20 cellular contexts compared by ENCODE assay signal in the genomic region with DNA sequence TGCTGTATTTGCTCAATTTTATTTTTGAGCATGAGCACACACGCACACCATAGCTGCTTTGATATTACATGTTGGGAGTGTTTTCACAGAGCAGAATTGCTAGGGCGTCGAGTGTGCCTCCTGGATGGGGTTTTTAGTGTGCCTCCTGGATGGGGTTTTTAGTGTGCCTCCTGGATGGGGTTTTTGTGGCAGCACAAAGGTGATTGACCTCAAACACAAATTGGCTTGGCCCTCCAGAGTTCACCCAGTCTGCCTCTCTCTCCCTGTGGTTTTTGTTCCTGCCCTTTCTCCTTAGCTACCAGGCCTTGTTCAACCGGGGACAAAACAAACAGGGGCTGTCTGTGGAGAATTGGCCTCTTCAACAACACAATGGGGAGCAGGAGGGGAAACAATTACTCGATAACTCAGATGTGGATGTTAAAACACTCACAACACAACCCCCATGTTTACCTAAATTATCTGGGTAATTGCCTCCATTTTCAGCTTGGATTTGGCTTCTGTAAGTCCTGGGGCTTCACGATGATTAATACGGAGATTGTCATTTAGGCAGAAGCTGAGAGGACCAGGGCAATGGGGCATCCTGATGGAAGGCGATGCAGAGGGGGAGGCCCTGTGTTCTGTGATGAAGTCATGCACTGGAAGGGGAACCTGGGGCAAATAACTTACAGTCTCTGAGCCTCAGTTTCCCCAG. TPM values are rescaled to one million over a fixed set of nuclear protein-coding genes. Genes with fewer than 3 reads are reported as not detected.
A peak's percentile ranks its signal among the peaks of the same experiment; 100 is the strongest.
DNase-seq lines count a peak whose midpoint lies in the region; ATAC-seq and TF ChIP-seq lines count a peak whose summit lies in the region.
"Had no signal": no experiment of that assay in that cellular context is flagged by ENCODE, and none has a peak within 500 bp of the region (broad histone marks: within the 10 kb centered on the region; RNA-seq: fewer than 3 reads in every experiment).

No MANE protein-coding gene starts in this region.

- H3F3A ChIP-seq in neural progenitor cell (ENCODE audit: low read depth), result peaks cover 26% of the 10 kb centered on the region

- ATAC-seq in left ventricle myocardium superior, result no peak
- ATAC-seq: left cardiac atrium; right cardiac atrium; stimulated activated naive CD8-positive, alpha-beta T cell treated with anti-CD3 and anti-CD28 coated beads, Interleukin-15, Interleukin-2, amounts not matched to agents 100 U/mL and 50 U/mL, for 24 hours had no signal

- peaks cover 57% of the 10 kb centered on the region for H3K27me3 ChIP-seq in neural progenitor cell

- H3K9me3 ChIP-seq in neural progenitor cell (ENCODE audit: low read depth), result no peaks in the 10 kb centered on the region
- H3K9me3 ChIP-seq: transverse colon had no signal

- peaks cover 11% of the 10 kb centered on the region for H4K20me1 ChIP-seq in neural progenitor cell (ENCODE audit: low read depth)

- H3K9me3 Mint-ChIP-seq in neural progenitor cell (no peaks in the 10 kb centered on the region), osteocyte (ENCODE audit: unreplicated experiment) (no peaks in the 10 kb centered on the region)
- H3K9me3 Mint-ChIP-seq in activated CD4-positive, alpha-beta T cell treated with anti-CD3 and anti-CD28 coated beads, Interleukin-2, amount 10 ng/mL, durations not matched to agents 7 days and 5 days, result no peaks in the 10 kb centered on the region
- H3K9me3 Mint-ChIP-seq: activated CD4-positive, alpha-beta memory T cell treated with anti-CD3 and anti-CD28 coated beads for 36 hours; activated naive CD4-positive, alpha-beta T cell treated with anti-CD3 and anti-CD28 coated beads, Interleukin-2, amount 50 U/mL, for 24 hours; activated T-cell treated with anti-CD3 and anti-CD28 coated beads, Interleukin-2, amount 50 U/mL, for 24 hours; CD4-positive, alpha-beta T cell had no signal

- no peak overlapping the region for H3K9ac ChIP-seq in neural progenitor cell

- no peak overlapping the region for H2AFZ ChIP-seq in neural progenitor cell (replicated peaks)

- H3K79me2 ChIP-seq in neural progenitor cell (ENCODE audit: low read depth), result no peaks in the 10 kb centered on the region

- H3K27ac ChIP-seq in VCaP (peak overlapping the region; percentile 83), neural progenitor cell (no peak overlapping the region)
- H3K27ac ChIP-seq: transverse colon had no signal

- CTCF ChIA-PET in activated CD4-positive, alpha-beta T cell treated with anti-CD3 and anti-CD28 coated beads, Interleukin-2, amount 10 ng/mL, durations not matched to agents 7 days and 5 days (lab: Charles Lee), result no interaction called here

- peaks cover 20% of the 10 kb centered on the region for H3K4me1 ChIP-seq in neural progenitor cell
- H3K4me1 ChIP-seq: transverse colon had no signal

- H3K27me3 Mint-ChIP-seq in neural progenitor cell (ENCODE audit: insufficient read depth, low read depth) (peaks cover 19% of the 10 kb centered on the region), osteocyte (ENCODE audit: unreplicated experiment) (no peaks in the 10 kb centered on the region)
- no peaks in the 10 kb centered on the region for H3K27me3 Mint-ChIP-seq in activated CD4-positive, alpha-beta T cell treated with anti-CD3 and anti-CD28 coated beads, Interleukin-2, amount 10 ng/mL, durations not matched to agents 7 days and 5 days

- DNase-seq in DMS153 (lab: John Stamatoyannopoulos, UW) (peak; percentile 92), NCI-H1105 (lab: John Stamatoyannopoulos, UW) (peak; percentile 65), neural progenitor cell (ENCODE audit: low spot score) (peak; percentile 43), left ventricle myocardium superior (no peak), NCI-H2081 treated with DMSO at 0.1 percent for 48 hours (lab: John Stamatoyannopoulos, UW) (no peak), osteocyte (ENCODE audit: extremely low spot score, unreplicated experiment) (no peak)
- DNase-seq in activated CD4-positive, alpha-beta T cell treated with anti-CD3 and anti-CD28 coated beads, Interleukin-2, amount 10 ng/mL, durations not matched to agents 7 days and 5 days, result no peak
- DNase-seq: activated CD4-positive, alpha-beta memory T cell treated with anti-CD3 and anti-CD28 coated beads for 36 hours; activated T-cell treated with anti-CD3 and anti-CD28 coated beads, Interleukin-2, amount 50 U/mL, for 24 hours; CD4-positive, alpha-beta T cell; DND-41; foreskin fibroblast; GOT3; left cardiac atrium; right cardiac atrium; stimulated activated naive CD8-positive, alpha-beta T cell treated with anti-CD3 and anti-CD28 coated beads, Interleukin-15, Interleukin-2, amounts not matched to agents 100 U/mL and 50 U/mL, for 24 hours; T-helper 1 cell; transverse colon had no signal

- H3K36me3 Mint-ChIP-seq in neural progenitor cell (no peaks in the 10 kb centered on the region), osteocyte (ENCODE audit: unreplicated experiment) (no peaks in the 10 kb centered on the region)
- H3K36me3 Mint-ChIP-seq in activated CD4-positive, alpha-beta T cell treated with anti-CD3 and anti-CD28 coated beads, Interleukin-2, amount 10 ng/mL, durations not matched to agents 7 days and 5 days (ENCODE audit: low read depth), result no peaks in the 10 kb centered on the region
- H3K36me3 Mint-ChIP-seq: activated CD4-positive, alpha-beta memory T cell treated with anti-CD3 and anti-CD28 coated beads for 36 hours; activated naive CD4-positive, alpha-beta T cell treated with anti-CD3 and anti-CD28 coated beads, Interleukin-2, amount 50 U/mL, for 24 hours had no signal

- TF ChIP-seq CTCF in VCaP (conservative IDR thresholded peaks at IDR 0.05), result no peak
- no peak for TF ChIP-seq CTCF in neural progenitor cell (IDR thresholded peaks at IDR 0.05)
- TF ChIP-seq CTCF in osteocyte (IDR thresholded peaks at IDR 0.05), result no peak

- no peaks in the 10 kb centered on the region for H3K36me3 ChIP-seq in neural progenitor cell
- H3K36me3 ChIP-seq: transverse colon had no signal

- no peak overlapping the region for H3K27ac Mint-ChIP-seq in neural progenitor cell
- no peak overlapping the region for H3K27ac Mint-ChIP-seq in osteocyte (ENCODE audit: unreplicated experiment)
- H3K27ac Mint-ChIP-seq in activated CD4-positive, alpha-beta T cell treated with anti-CD3 and anti-CD28 coated beads, Interleukin-2, amount 10 ng/mL, durations not matched to agents 7 days and 5 days, result no peak overlapping the region
- H3K27ac Mint-ChIP-seq: activated CD4-positive, alpha-beta memory T cell treated with anti-CD3 and anti-CD28 coated beads for 36 hours; activated naive CD4-positive, alpha-beta T cell treated with anti-CD3 and anti-CD28 coated beads, Interleukin-2, amount 50 U/mL, for 24 hours; activated T-cell treated with anti-CD3 and anti-CD28 coated beads, Interleukin-2, amount 50 U/mL, for 24 hours; CD4-positive, alpha-beta T cell had no signal

- POLR2A ChIA-PET in activated CD4-positive, alpha-beta T cell treated with anti-CD3 and anti-CD28 coated beads, Interleukin-2, amount 10 ng/mL, durations not matched to agents 7 days and 5 days (lab: Charles Lee), result no interaction called here

- H3K4me1 Mint-ChIP-seq in neural progenitor cell, result peaks cover 23% of the 10 kb centered on the region
- no peaks in the 10 kb centered on the region for H3K4me1 Mint-ChIP-seq in osteocyte (ENCODE audit: unreplicated experiment)
- H3K4me1 Mint-ChIP-seq in activated CD4-positive, alpha-beta T cell treated with anti-CD3 and anti-CD28 coated beads, Interleukin-2, amount 10 ng/mL, durations not matched to agents 7 days and 5 days, result no peaks in the 10 kb centered on the region
- H3K4me1 Mint-ChIP-seq: activated naive CD4-positive, alpha-beta T cell treated with anti-CD3 and anti-CD28 coated beads, Interleukin-2, amount 50 U/mL, for 24 hours had no signal

- H3K4me3 ChIP-seq in neural progenitor cell, result no peak overlapping the region
- H3K4me3 ChIP-seq: transverse colon had no signal

- H3K4me3 Mint-ChIP-seq in neural progenitor cell (no peak overlapping the region), osteocyte (ENCODE audit: unreplicated experiment) (no peak overlapping the region)
- H3K4me3 Mint-ChIP-seq in activated CD4-positive, alpha-beta T cell treated with anti-CD3 and anti-CD28 coated beads, Interleukin-2, amount 10 ng/mL, durations not matched to agents 7 days and 5 days, result no peak overlapping the region
- H3K4me3 Mint-ChIP-seq: activated CD4-positive, alpha-beta memory T cell treated with anti-CD3 and anti-CD28 coated beads for 36 hours; activated naive CD4-positive, alpha-beta T cell treated with anti-CD3 and anti-CD28 coated beads, Interleukin-2, amount 50 U/mL, for 24 hours; activated T-cell treated with anti-CD3 and anti-CD28 coated beads, Interleukin-2, amount 50 U/mL, for 24 hours; CD4-positive, alpha-beta T cell had no signal

- intact Hi-C loops in left ventricle myocardium superior (cut with micrococcal nuclease), result no loop called here

- peak overlapping the region; percentile 0 for H3K4me2 ChIP-seq in neural progenitor cell

RNA-seq across cellular contexts. Expression of a gene that starts 26.9 kb away (rescaled TPM):
- total RNA-seq in neural progenitor cell (ENCODE audit: low replicate concordance) (not detected in 2 replicates), left ventricle myocardium superior (16.3 TPM), osteocyte (0.91 and 0.99 TPM in 2 replicates)
- total RNA-seq in activated CD4-positive, alpha-beta T cell treated with anti-CD3 and anti-CD28 coated beads, Interleukin-2, amount 10 ng/mL, durations not matched to agents 7 days and 5 days, result not detected
- total RNA-seq: activated CD4-positive, alpha-beta memory T cell treated with anti-CD3 and anti-CD28 coated beads for 36 hours had no signal

Comparison
In these comparisons a context has a peak if more than half of its experiments do, and no peak if none do; other contexts are left out.
1. DNase-seq: peak in DMS153 (single experiment), NCI-H1105 (single experiment) and neural progenitor cell (single experiment); none in left ventricle myocardium superior (single experiment), NCI-H2081 treated with DMSO at 0.1 percent for 48 hours (single experiment), osteocyte (single experiment) and activated CD4-positive, alpha-beta T cell treated with anti-CD3 and anti-CD28 coated beads, Interleukin-2, amount 10 ng/mL, durations not matched to agents 7 days and 5 days (single experiment).